Comparison of ENCODE assay signal across 8 cellular contexts in genomic region chr2:16773080-16773713, GRCh38.
DNase-seq lines count a peak whose midpoint lies in the region; ATAC-seq, FAIRE-seq and TF ChIP-seq lines count a peak whose summit lies in the region.

No MANE protein-coding gene starts in this region.

- no peaks in the 10 kb centered on the region for H3K79me2 ChIP-seq in K562 (ENCODE audit: control insufficient read depth, insufficient read depth, low read length)

- H3K27ac ChIP-seq in K562 (ENCODE audit: extremely low read depth, low read depth, low read length) = no peak overlapping the region

- no peaks in the 10 kb centered on the region; a peak in 1 of 5 replicates for H3K4me1 ChIP-seq in K562 (replicated peaks in 1 of 2; ENCODE audit: control insufficient read depth in 2 of 2, insufficient read depth in 2 of 2, low read length in 2 of 2)

- no peak for TF ChIP-seq POLR2A in K562 (conservative IDR thresholded peaks at IDR 0.05)

- H4K20me1 ChIP-seq in K562 (replicated peaks; ENCODE audit: control insufficient read depth, insufficient read depth, low read length) = no peaks in the 10 kb centered on the region

- POLR2A ChIA-PET in K562 (lab: Yijun Ruan, JAX) = no interaction called here

- intact Hi-C loops in K562 (cut with micrococcal nuclease) = loop anchor here (1.0 to 10.0 kb wide), 4 partner anchors 127 to 802 kb away; no protein-coding TSS in a partner anchor

- peak; percentile 84 to 87 for TF ChIP-seq RAD21 in K562 (CRISPR knock-in tag; conservative IDR thresholded peaks at IDR 0.05 in 1 of 2, IDR thresholded peaks at IDR 0.05 in 1 of 2)

- H3K36me3 ChIP-seq in K562 (ENCODE audit: control insufficient read depth, insufficient read depth, low read length) = no peaks in the 10 kb centered on the region

- H3K27me3 ChIP-seq in K562 (ENCODE audit: control insufficient read depth in 2 of 2, insufficient read depth in 2 of 2, low read length in 2 of 2) = 0 out of 5 replicates have a peak, but pooled peaks cover 0 to 2% of the 10 kb centered on the region in 2 experiments

- no TSS peak for BruUV-seq in K562 (replicated peaks; lab: Mats Ljungman, UMichigan)

- H3K4me3 ChIP-seq in K562 = no peak overlapping the region

- ATAC-seq in GM19043 (IDR thresholded peaks at IDR 0.05; ENCODE audit: low read depth, unreplicated experiment) (peak; percentile 69), HG03175 (IDR thresholded peaks at IDR 0.05; ENCODE audit: unreplicated experiment) (peak; percentile 77), K562 (peak; percentile 91)

- H2AFZ ChIP-seq in K562 (ENCODE audit: low read depth, low read length) = no peak overlapping the region

- peak; percentile 17 for DNase-seq in DMS114 treated with DMSO at 0.1 percent for 48 hours (lab: John Stamatoyannopoulos, UW; ENCODE audit: unreplicated experiment)
- DNase-seq in NCI-H446 (lab: John Stamatoyannopoulos, UW) = peak; percentile 32 to 82
- peak; percentile 45 to 65 (median 54) for DNase-seq in K562 (ENCODE audit: extremely low read depth in 1 of 4, low spot score in 3 of 4)
- DNase-seq in iPS-NIHi7 (ENCODE audit: extremely low spot score) = peak; percentile 70
- DNase-seq in stromal cell of bone marrow (ENCODE audit: low read depth) = peak; percentile 25
- DNase-seq in GOT3 (lab: John Stamatoyannopoulos, UW) = no peak

- H3K9ac ChIP-seq in K562 (ENCODE audit: insufficient read depth in 1 of 2, low read depth in 2 of 2, low read length in 2 of 2) = no peak overlapping the region

- peak; percentile 69 to 83 (median 78) for TF ChIP-seq CTCF in K562 (IDR thresholded peaks at IDR 0.05 in 2 of 3, conservative IDR thresholded peaks at IDR 0.05 in 1 of 3; ENCODE audit: insufficient read depth in 2 of 3, low read depth in 1 of 3, low read length in 3 of 3)

- 1% methylated on average over 8 of the region's 8 CpGs for WGBS in K562 (ENCODE audit: insufficient coverage, low coverage, missing lambda C conversion rate)

- in situ Hi-C loops in K562 (cut with MboI) = loop anchor here (5.0 to 25.0 kb wide), 3 partner anchors 534 to 902 kb away; partner anchors contain the start of gene MYCN

- no peak overlapping the region for H3K4me2 ChIP-seq in K562 (ENCODE audit: insufficient read depth, low read length)

- no peaks in the 10 kb centered on the region for H3K9me3 ChIP-seq in K562 (replicated peaks; ENCODE audit: control insufficient read depth, insufficient read depth, low read depth, low read length)

- no peaks in the 10 kb centered on the region for H3K9me1 ChIP-seq in K562 (ENCODE audit: control insufficient read depth, insufficient read depth, low read length)

- CTCF ChIA-PET in K562 (lab: Yijun Ruan, JAX; ENCODE audit: low intra/inter-chr PET ratio) = interaction anchor here (0.5 to 2.0 kb wide), 6 partner anchors 127 to 1605 kb away, joined by 3 to 14 read pairs (median 8); no protein-coding TSS in a partner anchor

- no peak for TF ChIP-seq EP300 in K562 (IDR thresholded peaks at IDR 0.05; ENCODE audit: low read length)

- FAIRE-seq in K562 (lab: Jason Lieb, UNC) = peak; percentile 92

TF ChIP-seq in K562, 482 proteins besides CTCF, POLR2A, EP300 and RAD21 (continues in another document):
- no peak for TF ChIP-seq PTRF (tag; IDR thresholded peaks at IDR 0.05)
- no peak for TF ChIP-seq MGA (IDR thresholded peaks at IDR 0.05)
- TF ChIP-seq DIDO1 (tag; IDR thresholded peaks at IDR 0.05; ENCODE audit: low read depth) = no peak
- no peak for TF ChIP-seq ZBTB33 (CRISPR knock-in tag; IDR thresholded peaks at IDR 0.05)
- TF ChIP-seq BRD4 (IDR thresholded peaks at IDR 0.05) = no peak
